In genomic region chr13:33323766-33324525, GRCh38 we compare ENCODE assay signal across 1 cellular context.
TF ChIP-seq lines count a peak whose summit lies in the region.

No MANE protein-coding gene starts in this region.

TF ChIP-seq in H1, 55 proteins besides CTCF, POLR2A, EP300 and RAD21:
- TF ChIP-seq JUND (IDR thresholded peaks at IDR 0.05; ENCODE audit: low read length) (no peak), CTBP2 (IDR thresholded peaks at IDR 0.05; ENCODE audit: borderline replicate concordance, insufficient read depth, insufficient read length, low read length) (no peak), CBX5 (IDR thresholded peaks at IDR 0.05; ENCODE audit: low read depth, low read length) (no peak)
